Comparison of ENCODE assay signal across 22 cellular contexts in the genomic region with DNA sequence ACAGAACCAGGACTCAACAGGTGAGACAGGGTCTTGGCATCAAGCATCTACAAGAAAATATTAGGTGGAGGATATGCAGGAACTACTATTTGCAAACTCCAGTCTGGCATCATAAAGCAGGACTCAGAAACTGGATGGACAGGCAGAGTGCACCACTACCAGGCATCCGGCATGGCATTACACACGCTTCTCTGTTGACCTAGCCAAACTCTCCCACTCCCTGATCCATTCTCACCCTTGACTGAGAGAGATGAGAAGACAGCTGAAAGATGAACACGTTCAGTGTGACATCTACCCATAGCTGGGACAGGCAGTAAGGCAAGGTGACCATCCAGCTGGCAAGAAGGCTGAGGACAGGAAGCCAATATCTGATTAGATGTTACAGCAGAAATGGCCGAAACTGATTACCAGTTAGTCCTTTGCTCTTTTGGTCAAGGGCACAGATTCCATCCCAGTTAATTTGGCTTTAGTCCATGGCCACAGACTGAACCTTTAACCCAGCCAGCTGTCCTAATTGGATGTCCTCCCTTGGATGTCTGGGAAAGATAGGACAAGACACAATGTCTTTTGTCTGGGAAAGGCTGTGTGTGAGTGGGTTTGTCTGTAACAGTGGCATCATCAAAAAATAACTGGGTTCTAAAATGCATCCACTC.
DNase-seq lines count a peak whose midpoint lies in the region; ATAC-seq and TF ChIP-seq lines count a peak whose summit lies in the region.
"Had no signal": no experiment of that assay in that cellular context is flagged by ENCODE, and none has a peak within 500 bp of the region (broad histone marks: within the 10 kb centered on the region; RNA-seq: fewer than 3 reads in every experiment).

No MANE protein-coding gene starts in this region.

- H3K4me1 ChIP-seq in HEK293 (ENCODE audit: control insufficient read depth, insufficient read depth, low read length) (no peaks in the 10 kb centered on the region), adipocyte (ENCODE audit: control insufficient read depth, insufficient read depth, low read length) (peaks cover 35% of the 10 kb centered on the region), heart right ventricle (peaks cover 0 to 8% (median 0%) of the 10 kb centered on the region in 9 donors), uterus (no peaks in the 10 kb centered on the region)
- H3K4me1 ChIP-seq: Peyer's patch, sigmoid colon, stomach, tibial artery had no signal

- DNase-seq in adipocyte (ENCODE audit: low read depth) (no peak), heart right ventricle (no peak), pons (ENCODE audit: low spot score) (peak; percentile 50), uterus (no peak), NCI-H2227 treated with DMSO at 0.1 percent for 48 hours (lab: John Stamatoyannopoulos, UW) (no peak), NCI-H2029 (lab: John Stamatoyannopoulos, UW) (no peak)
- DNase-seq in activated CD4-positive, alpha-beta T cell treated with anti-CD3 and anti-CD28 coated beads for 4 hours: no peak
- DNase-seq: activated naive CD4-positive, alpha-beta T cell; activated T-cell treated with anti-CD3 and anti-CD28 coated beads, Interleukin-2, amount 50 U/mL, for 24 hours; cortex of kidney; glutamatergic neuron; midbrain; NCI-H1436; NCI-H524 treated with DMSO at 0.1 percent for 48 hours; ovary; Peyer's patch; sigmoid colon; stimulated activated CD8-positive, alpha-beta memory T cell treated with anti-CD3 and anti-CD28 coated beads, Interleukin-4, amount 100 ng/mL, for 48 hours; stomach; T-helper 17 cell; tibial artery had no signal

- TF ChIP-seq POLR2A in uterus (IDR thresholded peaks at IDR 0.05): no peak

- H3K9ac ChIP-seq in adipocyte (ENCODE audit: low read length): peak overlapping the region; percentile 4

- H3K9me3 ChIP-seq in HEK293 (ENCODE audit: control insufficient read depth, insufficient read depth, low read depth, low read length) (no peaks in the 10 kb centered on the region), adipocyte (ENCODE audit: control insufficient read depth, low read length) (no peaks in the 10 kb centered on the region), heart right ventricle (no peaks in the 10 kb centered on the region), uterus (no peaks in the 10 kb centered on the region)
- H3K9me3 ChIP-seq: ovary, Peyer's patch, sigmoid colon, stomach, tibial artery had no signal

- H3K36me3 ChIP-seq in HEK293 (ENCODE audit: control insufficient read depth in 2 of 2, insufficient read depth in 1 of 2, low read length in 2 of 2) (no peaks in the 10 kb centered on the region), adipocyte (ENCODE audit: control insufficient read depth, insufficient read depth, low read length, severe bottlenecking) (no peaks in the 10 kb centered on the region), heart right ventricle (no peaks in the 10 kb centered on the region), uterus (no peaks in the 10 kb centered on the region)
- H3K36me3 ChIP-seq: ovary, Peyer's patch, sigmoid colon, stomach, tibial artery had no signal

- no peak overlapping the region for H3K4me3 ChIP-seq in HEK293 (ENCODE audit: low read depth, low read length)
- H3K4me3 ChIP-seq in adipocyte (ENCODE audit: low read length): peak overlapping the region; percentile 3
- H3K4me3 ChIP-seq in heart right ventricle: no peak overlapping the region
- no peak overlapping the region for H3K4me3 ChIP-seq in uterus
- H3K4me3 ChIP-seq: ovary, Peyer's patch, sigmoid colon, stomach, tibial artery had no signal

- ATAC-seq in heart right ventricle: peak in 5 of 8 donors; percentile 23 to 65 (median 40)
- ATAC-seq: T-helper 17 cell had no signal

- POLR2A ChIA-PET in HEK293 (lab: Yijun Ruan, JAX): interaction anchor here (1.2 kb wide), 1 partner anchor 283 kb away, joined by 3 read pairs; a partner anchor contains a TSS

- H3K27me3 ChIP-seq in adipocyte (replicated peaks; ENCODE audit: control insufficient read depth, insufficient read depth, low read length) (no peaks in the 10 kb centered on the region), heart right ventricle (no peaks in the 10 kb centered on the region), uterus (no peaks in the 10 kb centered on the region)
- H3K27me3 ChIP-seq: ovary, Peyer's patch, sigmoid colon, stomach, tibial artery had no signal

- CTCF ChIA-PET in HEK293 (lab: Yijun Ruan, JAX): no interaction called here

- WGBS in heart right ventricle, 2 donors: 63 to 64% methylated on average over 4 of the region's 4 CpGs

- intact Hi-C loops in heart right ventricle (cut with DNase I) (no loop called here), uterus (cut with DNase I; ENCODE audit: low total_unique reads) (no loop called here)

- no peak overlapping the region for H3K27ac ChIP-seq in HEK293 (ENCODE audit: extremely low read depth, low read depth, low read length)
- H3K27ac ChIP-seq in heart right ventricle: no peak overlapping the region
- H3K27ac ChIP-seq in uterus: no peak overlapping the region
- H3K27ac ChIP-seq: ovary, Peyer's patch, sigmoid colon, stomach, tibial artery had no signal

- TF ChIP-seq CTCF in HEK293 (tag by site-specific recombination; IDR thresholded peaks at IDR 0.05) (no peak), heart right ventricle (IDR thresholded peaks at IDR 0.05) (no peak), uterus (IDR thresholded peaks at IDR 0.05) (no peak)

TF ChIP-seq in HEK293, 187 proteins besides CTCF, POLR2A, EP300 and RAD21:
- peak; percentile 47 for TF ChIP-seq SCRT2 (tag by site-specific recombination; IDR thresholded peaks at IDR 0.05)
- TF ChIP-seq GLI4 (tag by site-specific recombination; IDR thresholded peaks at IDR 0.05): no peak
- no peak for TF ChIP-seq ZNF175 (tag by site-specific recombination; IDR thresholded peaks at IDR 0.05)
- TF ChIP-seq ZNF266 (tag by site-specific recombination; IDR thresholded peaks at IDR 0.05; ENCODE audit: low read depth): no peak
- TF ChIP-seq, protein P1, sequence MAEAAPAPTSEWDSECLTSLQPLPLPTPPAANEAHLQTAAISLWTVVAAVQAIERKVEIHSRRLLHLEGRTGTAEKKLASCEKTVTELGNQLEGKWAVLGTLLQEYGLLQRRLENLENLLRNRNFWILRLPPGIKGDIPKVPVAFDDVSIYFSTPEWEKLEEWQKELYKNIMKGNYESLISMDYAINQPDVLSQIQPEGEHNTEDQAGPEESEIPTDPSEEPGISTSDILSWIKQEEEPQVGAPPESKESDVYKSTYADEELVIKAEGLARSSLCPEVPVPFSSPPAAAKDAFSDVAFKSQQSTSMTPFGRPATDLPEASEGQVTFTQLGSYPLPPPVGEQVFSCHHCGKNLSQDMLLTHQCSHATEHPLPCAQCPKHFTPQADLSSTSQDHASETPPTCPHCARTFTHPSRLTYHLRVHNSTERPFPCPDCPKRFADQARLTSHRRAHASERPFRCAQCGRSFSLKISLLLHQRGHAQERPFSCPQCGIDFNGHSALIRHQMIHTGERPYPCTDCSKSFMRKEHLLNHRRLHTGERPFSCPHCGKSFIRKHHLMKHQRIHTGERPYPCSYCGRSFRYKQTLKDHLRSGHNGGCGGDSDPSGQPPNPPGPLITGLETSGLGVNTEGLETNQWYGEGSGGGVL (tag by site-specific recombination; IDR thresholded peaks at IDR 0.05): no peak
- TF ChIP-seq, protein P2, sequence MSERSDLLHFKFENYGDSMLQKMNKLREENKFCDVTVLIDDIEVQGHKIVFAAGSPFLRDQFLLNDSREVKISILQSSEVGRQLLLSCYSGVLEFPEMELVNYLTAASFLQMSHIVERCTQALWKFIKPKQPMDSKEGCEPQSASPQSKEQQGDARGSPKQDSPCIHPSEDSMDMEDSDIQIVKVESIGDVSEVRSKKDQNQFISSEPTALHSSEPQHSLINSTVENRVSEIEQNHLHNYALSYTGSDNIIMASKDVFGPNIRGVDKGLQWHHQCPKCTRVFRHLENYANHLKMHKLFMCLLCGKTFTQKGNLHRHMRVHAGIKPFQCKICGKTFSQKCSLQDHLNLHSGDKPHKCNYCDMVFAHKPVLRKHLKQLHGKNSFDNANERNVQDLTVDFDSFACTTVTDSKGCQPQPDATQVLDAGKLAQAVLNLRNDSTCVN (tag by site-specific recombination; optimal IDR thresholded peaks at IDR 0.05): no peak
- TF ChIP-seq ZNF629 (tag by site-specific recombination; IDR thresholded peaks at IDR 0.05): no peak
- TF ChIP-seq OSR2 (tag by site-specific recombination; IDR thresholded peaks at IDR 0.05): no peak
